1 cellular context compared by ENCODE assay signal in the genomic region with DNA sequence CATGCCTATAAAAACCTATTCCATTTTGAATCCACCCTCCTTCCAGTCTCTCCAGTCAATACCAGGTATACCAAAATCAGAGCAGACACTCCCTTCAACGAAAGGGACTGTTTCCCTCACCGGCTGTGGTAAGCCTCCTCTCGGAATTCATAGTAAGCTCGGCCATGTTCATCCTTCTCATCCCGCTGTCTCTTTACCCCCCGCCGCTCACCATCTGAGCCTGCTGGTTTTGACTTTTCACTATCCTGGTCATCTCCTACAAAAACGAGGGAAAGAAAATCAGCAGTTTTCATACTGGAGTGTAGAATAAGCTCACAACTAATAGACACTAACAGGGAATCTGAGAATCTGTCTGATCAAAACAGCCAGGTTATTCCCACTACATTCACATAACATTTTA.
A peak's percentile ranks its signal among the peaks of the same experiment; 100 is the strongest.
TF ChIP-seq lines count a peak whose summit lies in the region.

No MANE protein-coding gene starts in this region.

TF ChIP-seq in HepG2, 621 proteins besides CTCF, POLR2A, EP300 and RAD21:
- TF ChIP-seq ZNF563 (CRISPR knock-in tag; IDR thresholded peaks at IDR 0.05): no peak
- TF ChIP-seq ATRX (CRISPR knock-in tag; IDR thresholded peaks at IDR 0.05; ENCODE audit: borderline replicate concordance): no peak
- TF ChIP-seq ZC3H13 (CRISPR knock-in tag; IDR thresholded peaks at IDR 0.05): peak; percentile 37; the same call in 1 of the 2 replicates
- TF ChIP-seq, protein P1, sequence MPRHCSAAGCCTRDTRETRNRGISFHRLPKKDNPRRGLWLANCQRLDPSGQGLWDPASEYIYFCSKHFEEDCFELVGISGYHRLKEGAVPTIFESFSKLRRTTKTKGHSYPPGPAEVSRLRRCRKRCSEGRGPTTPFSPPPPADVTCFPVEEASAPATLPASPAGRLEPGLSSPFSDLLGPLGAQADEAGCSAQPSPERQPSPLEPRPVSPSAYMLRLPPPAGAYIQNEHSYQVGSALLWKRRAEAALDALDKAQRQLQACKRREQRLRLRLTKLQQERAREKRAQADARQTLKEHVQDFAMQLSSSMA (CRISPR knock-in tag; IDR thresholded peaks at IDR 0.05): no peak
- TF ChIP-seq, protein P2, sequence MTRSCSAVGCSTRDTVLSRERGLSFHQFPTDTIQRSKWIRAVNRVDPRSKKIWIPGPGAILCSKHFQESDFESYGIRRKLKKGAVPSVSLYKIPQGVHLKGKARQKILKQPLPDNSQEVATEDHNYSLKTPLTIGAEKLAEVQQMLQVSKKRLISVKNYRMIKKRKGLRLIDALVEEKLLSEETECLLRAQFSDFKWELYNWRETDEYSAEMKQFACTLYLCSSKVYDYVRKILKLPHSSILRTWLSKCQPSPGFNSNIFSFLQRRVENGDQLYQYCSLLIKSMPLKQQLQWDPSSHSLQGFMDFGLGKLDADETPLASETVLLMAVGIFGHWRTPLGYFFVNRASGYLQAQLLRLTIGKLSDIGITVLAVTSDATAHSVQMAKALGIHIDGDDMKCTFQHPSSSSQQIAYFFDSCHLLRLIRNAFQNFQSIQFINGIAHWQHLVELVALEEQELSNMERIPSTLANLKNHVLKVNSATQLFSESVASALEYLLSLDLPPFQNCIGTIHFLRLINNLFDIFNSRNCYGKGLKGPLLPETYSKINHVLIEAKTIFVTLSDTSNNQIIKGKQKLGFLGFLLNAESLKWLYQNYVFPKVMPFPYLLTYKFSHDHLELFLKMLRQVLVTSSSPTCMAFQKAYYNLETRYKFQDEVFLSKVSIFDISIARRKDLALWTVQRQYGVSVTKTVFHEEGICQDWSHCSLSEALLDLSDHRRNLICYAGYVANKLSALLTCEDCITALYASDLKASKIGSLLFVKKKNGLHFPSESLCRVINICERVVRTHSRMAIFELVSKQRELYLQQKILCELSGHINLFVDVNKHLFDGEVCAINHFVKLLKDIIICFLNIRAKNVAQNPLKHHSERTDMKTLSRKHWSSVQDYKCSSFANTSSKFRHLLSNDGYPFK (CRISPR knock-in tag; IDR thresholded peaks at IDR 0.05; ENCODE audit: borderline replicate concordance): no peak
